10 cellular contexts compared by ENCODE assay signal in the genomic region with DNA sequence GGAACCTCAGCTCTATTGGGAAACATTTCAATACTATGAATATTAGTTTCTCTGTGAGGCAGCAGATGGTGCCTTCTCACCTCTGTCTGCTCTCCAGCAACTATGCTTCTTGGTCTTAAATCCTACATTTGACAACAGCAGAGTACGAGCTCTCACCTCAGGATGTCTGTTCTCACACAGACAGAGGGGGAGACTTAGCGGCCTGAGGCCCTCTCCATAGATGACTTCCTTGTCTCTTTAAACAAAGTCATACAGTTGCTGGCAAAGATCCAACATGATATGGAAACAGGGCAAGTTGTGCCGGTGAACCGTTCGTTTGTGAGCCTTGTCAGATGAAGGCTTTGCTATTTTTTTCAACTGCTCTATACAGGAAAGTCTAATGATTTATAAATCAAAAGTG. TPM values are rescaled to one million over a fixed set of nuclear protein-coding genes. Genes with fewer than 3 reads are reported as not detected.
DNase-seq lines count a peak whose midpoint lies in the region; ATAC-seq and TF ChIP-seq lines count a peak whose summit lies in the region.
"Had no signal": no experiment of that assay in that cellular context is flagged by ENCODE, and none has a peak within 500 bp of the region (broad histone marks: within the 10 kb centered on the region; RNA-seq: fewer than 3 reads in every experiment).

No MANE protein-coding gene starts in this region.

- BruUV-seq in OCI-LY7 (replicated peaks; lab: Mats Ljungman, UMichigan): no TSS peak

- POLR2A ChIA-PET in OCI-LY7 (lab: Charles Lee): interaction anchor here (0.7 to 2.0 kb wide), 5 partner anchors 10 to 1504 kb away, joined by 3 to 8 read pairs (median 3); no protein-coding TSS in a partner anchor

- no peak overlapping the region for H3K27ac ChIP-seq in OCI-LY7 (ENCODE audit: low read depth, low read length, poor library complexity, severe bottlenecking)
- H3K27ac ChIP-seq in gastrocnemius medialis: no peak overlapping the region
- H3K27ac ChIP-seq: skin epidermis had no signal

- H3K4me3 ChIP-seq in OCI-LY7 (ENCODE audit: low read depth, low read length, poor library complexity, severe bottlenecking) (no peak overlapping the region), gastrocnemius medialis (no peak overlapping the region)
- H3K4me3 ChIP-seq: skin epidermis had no signal

- DNase-seq in NCI-H82 (lab: John Stamatoyannopoulos, UW): peak; percentile 31
- no peak for DNase-seq in NCI-H82 treated with DMSO at 0.1 percent for 48 hours (lab: John Stamatoyannopoulos, UW; ENCODE audit: unreplicated experiment)
- DNase-seq in LoVo (ENCODE audit: low spot score): peak; percentile 24
- DNase-seq in OCI-LY7 (ENCODE audit: low spot score): peak; percentile 43
- peak; percentile 8 to 32 for DNase-seq in lung microvascular endothelial cell (ENCODE audit: low read depth in 2 of 2)
- no peak for DNase-seq in stimulated activated CD4-positive, alpha-beta T cell treated with anti-CD3 and anti-CD28 coated beads, Interleukin-4, amount 100 ng/mL, for 24 hours
- no peak for DNase-seq in gastrocnemius medialis
- DNase-seq: stimulated activated naive CD8-positive, alpha-beta T cell treated with anti-CD3 and anti-CD28 coated beads, Interleukin-15, amount 100 ng/mL, for 72 hours had no signal

- no peaks in the 10 kb centered on the region for H3K27me3 ChIP-seq in gastrocnemius medialis

- TF ChIP-seq CTCF in OCI-LY7 (conservative IDR thresholded peaks at IDR 0.05; ENCODE audit: low read length) (no peak), gastrocnemius medialis (IDR thresholded peaks at IDR 0.05 in 4 of 5, conservative IDR thresholded peaks at IDR 0.05 in 1 of 5) (no peak)

- no peaks in the 10 kb centered on the region for H4K20me1 ChIP-seq in OCI-LY7 (ENCODE audit: insufficient read depth, low read length)

- CTCF ChIA-PET in OCI-LY7 (lab: Charles Lee; ENCODE audit: unreplicated experiment): no interaction called here

- H3K4me1 ChIP-seq in OCI-LY7 (ENCODE audit: insufficient read depth, low read length, poor library complexity, severe bottlenecking): peaks cover 29% of the 10 kb centered on the region
- no peaks in the 10 kb centered on the region for H3K4me1 ChIP-seq in gastrocnemius medialis

- H3K4me2 ChIP-seq in OCI-LY7 (ENCODE audit: low read length): peak overlapping the region; percentile 36

- H2AFZ ChIP-seq in OCI-LY7 (ENCODE audit: low read length): peak overlapping the region; percentile 59; the same call in 1 of the 2 replicates

- H3K36me3 ChIP-seq in OCI-LY7 (ENCODE audit: insufficient read depth, low read length) (no peaks in the 10 kb centered on the region), gastrocnemius medialis (no peaks in the 10 kb centered on the region)

- no peak for TF ChIP-seq POLR2A in gastrocnemius medialis (IDR thresholded peaks at IDR 0.05)

- no peaks in the 10 kb centered on the region for H3K9me2 ChIP-seq in OCI-LY7 (ENCODE audit: insufficient read depth, low read length)

- no peak for ATAC-seq in HG03439 (IDR thresholded peaks at IDR 0.05; ENCODE audit: unreplicated experiment)
- ATAC-seq in gastrocnemius medialis: no peak
- ATAC-seq: stimulated activated naive CD8-positive, alpha-beta T cell treated with anti-CD3 and anti-CD28 coated beads, Interleukin-15, amount 100 ng/mL, for 72 hours had no signal

- H3K9me3 ChIP-seq in OCI-LY7 (ENCODE audit: low read length): no peaks in the 10 kb centered on the region
- H3K9me3 ChIP-seq in gastrocnemius medialis: no peaks in the 10 kb centered on the region

- in situ Hi-C loops in gastrocnemius medialis (cut with MboI; ENCODE audit: low sequenced_read_pairs in 4 of 4): no loop called here

- intact Hi-C loops in OCI-LY7 (cut with micrococcal nuclease; ENCODE audit: unreplicated experiment): no loop called here
- intact Hi-C loops in gastrocnemius medialis (cut with DNase I; ENCODE audit: low total_unique reads): no loop called here

- H3K79me2 ChIP-seq in OCI-LY7 (ENCODE audit: insufficient read depth, low read depth, low read length): no peaks in the 10 kb centered on the region

RNA-seq across cellular contexts. Expression of a gene that starts 43.7 kb away (rescaled TPM):
- total RNA-seq in OCI-LY7 (2014; rRNA removed; shearing (Covaris generic)): not detected in 2 replicates
- total RNA-seq in OCI-LY7 (2022) (not detected in 2 replicates), lung microvascular endothelial cell (not detected in 2 replicates), gastrocnemius medialis (under 1 TPM in 2 of 4 donors, not detected in 2; 0.20 to 0.25 TPM)

RNA-seq across cellular contexts. Expression of a gene that starts 54.3 kb away (rescaled TPM):
- total RNA-seq in OCI-LY7 (2014; rRNA removed; shearing (Covaris generic)): 5.2 and 7.8 TPM in 2 replicates
- total RNA-seq in OCI-LY7 (2022) (6.7 and 7.0 TPM in 2 replicates), lung microvascular endothelial cell (0.22 and 0.40 TPM in 2 replicates), gastrocnemius medialis (under 1 TPM in 2 of 4 donors, not detected in 2; 0.24 to 0.71 TPM)

Comparison
In these comparisons a context has a peak if more than half of its experiments do, and no peak if none do; other contexts are left out.
1. DNase-seq: peak in NCI-H82 (single experiment), LoVo (single experiment), OCI-LY7 (single experiment) and lung microvascular endothelial cell (2 of 2); none in NCI-H82 treated with DMSO at 0.1 percent for 48 hours (single experiment), stimulated activated CD4-positive, alpha-beta T cell treated with anti-CD3 and anti-CD28 coated beads, Interleukin-4, amount 100 ng/mL, for 24 hours (single experiment) and gastrocnemius medialis (0 of 2).